Comparison of ENCODE assay signal across 38 cellular contexts in genomic region chr1:244106173-244106572, GRCh38.
"Had no signal": no experiment of that assay in that cellular context is flagged by ENCODE, and none has a peak within 500 bp of the region (broad histone marks: within the 10 kb centered on the region; RNA-seq: fewer than 3 reads in every experiment).

No MANE protein-coding gene starts in this region.

- H3K27ac Mint-ChIP-seq: activated B cell treated with CpG ODN at 0.5 μM for 24 hours; activated CD4-positive, alpha-beta memory T cell treated with anti-CD3 and anti-CD28 coated beads for 36 hours; activated naive CD4-positive, alpha-beta T cell treated with anti-CD3 and anti-CD28 coated beads for 36 hours; activated naive CD4-positive, alpha-beta T cell treated with anti-CD3 and anti-CD28 coated beads, Interleukin-2, amount 50 U/mL, for 72 hours; activated T-helper 1 cell treated with anti-CD3 and anti-CD28 coated beads, Interleukin-12 subunit alpha, Interleukin-12 subunit beta, Interleukin-2, Interleukin-4 antibody, amounts not matched to agents 30 ng/mL and 10 ng/mL and 1 ng/mL, durations not matched to agents 14 hours and 24 hours and 36 hours had no signal

- H3K27me3 Mint-ChIP-seq: brain had no signal

- H3K27ac ChIP-seq: adrenal gland, Peyer's patch, VCaP had no signal

- H3K9me3 ChIP-seq: adrenal gland, Peyer's patch had no signal

- ATAC-seq: activated naive CD4-positive, alpha-beta T cell treated with anti-CD3 and anti-CD28 coated beads, Interleukin-2, amount 50 U/mL, for 72 hours; activated T-cell treated with anti-CD3 and anti-CD28 coated beads, Interleukin-2, amount 50 U/mL, for 4 hours; PC-3 had no signal

- H3K36me3 ChIP-seq: adrenal gland, Peyer's patch had no signal

- H3K9me3 Mint-ChIP-seq: activated B cell treated with CpG ODN at 0.5 μM for 24 hours; activated CD4-positive, alpha-beta memory T cell treated with anti-CD3 and anti-CD28 coated beads for 36 hours; activated naive CD4-positive, alpha-beta T cell treated with anti-CD3 and anti-CD28 coated beads for 36 hours; activated naive CD4-positive, alpha-beta T cell treated with anti-CD3 and anti-CD28 coated beads, Interleukin-2, amount 50 U/mL, for 72 hours; activated T-cell treated with anti-CD3 and anti-CD28 coated beads, Interleukin-2, amount 50 U/mL, for 4 hours; activated T-helper 1 cell treated with anti-CD3 and anti-CD28 coated beads, Interleukin-12 subunit alpha, Interleukin-12 subunit beta, Interleukin-2, Interleukin-4 antibody, amounts not matched to agents 30 ng/mL and 10 ng/mL and 1 ng/mL, durations not matched to agents 14 hours and 24 hours and 36 hours; brain had no signal

- DNase-seq: activated B cell treated with CpG ODN at 0.5 μM for 24 hours; activated CD4-positive, alpha-beta memory T cell treated with anti-CD3 and anti-CD28 coated beads for 36 hours; activated CD4-positive, alpha-beta T cell treated with anti-CD3 and anti-CD28 coated beads for 4 hours; activated CD4-positive, alpha-beta T cell treated with anti-CD3 and anti-CD28 coated beads, Interleukin-2, amount 50 U/mL, for 1 hour; activated CD4-positive, CD25-positive, alpha-beta regulatory T cell treated with anti-CD3 and anti-CD28 coated beads, Interleukin-2, amount 50 U/mL, for 72 hours; activated CD8-positive, alpha-beta memory T cell treated with anti-CD3 and anti-CD28 coated beads, Interleukin-2, amount 50 U/mL, for 4 hours; activated gamma-delta T cell treated with Interleukin-2 at 50 U/mL for 16 hours; activated naive CD4-positive, alpha-beta T cell treated with anti-CD3 and anti-CD28 coated beads for 36 hours; activated T-cell treated with anti-CD3 and anti-CD28 coated beads for 4 hours; activated T-cell treated with anti-CD3 and anti-CD28 coated beads, Interleukin-2, amount 50 U/mL, for 4 hours; adrenal gland; anterior cingulate cortex; caudate nucleus; cerebellar nuclear complex; Kasumi-1; KG1; MM.1S; MV-4-11; NCI-H1092 treated with DMSO at 0.1 percent for 48 hours; NCI-H1694; NCI-H1930; NCI-H2081 treated with DMSO at 0.1 percent for 48 hours; NCI-H2227 treated with DMSO at 0.1 percent for 48 hours; NCI-H446; NCI-H510A treated with DMSO at 0.1 percent for 48 hours; NCI-H526 treated with DMSO at 0.1 percent for 48 hours; NK-92 treated with Interleukin-12 subunit alpha and Interleukin-12 subunit beta, amount 100 ng/mL, for 24 hours; PC-3; Peyer's patch; RPMI8226; SW 1271; T-helper 1 cell; T-helper 2 cell; T-helper 9 cell had no signal

- H3K27me3 ChIP-seq: Peyer's patch had no signal

- H3K4me3 ChIP-seq: adrenal gland, Peyer's patch had no signal

- H3K4me3 Mint-ChIP-seq: activated B cell treated with CpG ODN at 0.5 μM for 24 hours; activated CD4-positive, alpha-beta memory T cell treated with anti-CD3 and anti-CD28 coated beads for 36 hours; activated naive CD4-positive, alpha-beta T cell treated with anti-CD3 and anti-CD28 coated beads for 36 hours; activated T-cell treated with anti-CD3 and anti-CD28 coated beads, Interleukin-2, amount 50 U/mL, for 4 hours; activated T-helper 1 cell treated with anti-CD3 and anti-CD28 coated beads, Interleukin-12 subunit alpha, Interleukin-12 subunit beta, Interleukin-2, Interleukin-4 antibody, amounts not matched to agents 30 ng/mL and 10 ng/mL and 1 ng/mL, durations not matched to agents 14 hours and 24 hours and 36 hours had no signal

- H3K4me1 ChIP-seq: adrenal gland, Peyer's patch had no signal
